ENCODE assay signal across 1 cellular context in the genomic region with DNA sequence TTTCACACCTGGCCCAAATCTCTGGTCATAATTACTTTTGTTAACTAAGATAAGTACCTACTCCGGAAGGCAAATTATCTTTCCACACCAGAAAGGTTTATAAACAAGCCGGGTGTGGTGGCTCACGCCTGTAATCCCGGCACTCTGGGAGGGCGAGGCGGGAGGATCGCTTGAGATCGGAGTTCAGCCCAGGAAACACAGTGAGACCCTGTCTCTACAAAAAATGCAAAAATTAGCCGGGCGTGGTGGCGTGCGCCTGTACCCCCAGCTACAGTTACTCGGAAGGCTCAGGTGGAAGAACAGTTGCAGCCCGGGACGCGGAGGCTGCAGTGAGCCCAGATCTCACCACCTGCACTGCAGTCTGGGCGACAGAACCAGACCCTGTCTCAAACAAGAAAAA.
TF ChIP-seq lines count a peak whose summit lies in the region.

No MANE protein-coding gene starts in this region.

TF ChIP-seq in HepG2, 621 proteins besides CTCF, POLR2A, EP300 and RAD21 (continued from another document and continues in another):
- TF ChIP-seq ZFYVE20 (CRISPR knock-in tag; IDR thresholded peaks at IDR 0.05; ENCODE audit: borderline replicate concordance, low read depth) (no peak), ZMYM2 (CRISPR knock-in tag; IDR thresholded peaks at IDR 0.05) (peak; percentile 51; the same call in 1 of the 2 replicates), ZNF292 (CRISPR knock-in tag; IDR thresholded peaks at IDR 0.05; ENCODE audit: borderline replicate concordance, low read depth) (peak; percentile 75; the same call in 1 of the 2 replicates), TCF7 (IDR thresholded peaks at IDR 0.05; ENCODE audit: low read depth) (no peak), ZNF558 (CRISPR knock-in tag; IDR thresholded peaks at IDR 0.05; ENCODE audit: borderline replicate concordance) (no peak), RFXANK (CRISPR knock-in tag; IDR thresholded peaks at IDR 0.05) (0 out of 2 replicates have a peak, but pooled peaks have one; percentile 48), HMG20A (CRISPR knock-in tag; IDR thresholded peaks at IDR 0.05; ENCODE audit: borderline replicate concordance) (no peak), ZNF724P (CRISPR knock-in tag; IDR thresholded peaks at IDR 0.05; ENCODE audit: borderline replicate concordance) (no peak), ZNF773 (CRISPR knock-in tag; IDR thresholded peaks at IDR 0.05; ENCODE audit: borderline replicate concordance) (no peak), ZNF614 (CRISPR knock-in tag; IDR thresholded peaks at IDR 0.05; ENCODE audit: borderline replicate concordance) (no peak; the same call in 1 of the 2 replicates), NCOA5 (CRISPR knock-in tag; IDR thresholded peaks at IDR 0.05) (no peak), ERF (CRISPR knock-in tag; IDR thresholded peaks at IDR 0.05) (0 out of 2 replicates have a peak, but pooled peaks have one; percentile 36), AGO1 (IDR thresholded peaks at IDR 0.05; ENCODE audit: low read depth, low read length, poor library complexity, severe bottlenecking) (no peak), GPN1 (CRISPR knock-in tag; IDR thresholded peaks at IDR 0.05; ENCODE audit: borderline replicate concordance) (no peak), KMT2B (CRISPR knock-in tag; IDR thresholded peaks at IDR 0.05) (peak; percentile 33; the same call in 1 of the 2 replicates), TOPORS (CRISPR knock-in tag; IDR thresholded peaks at IDR 0.05) (no peak), FOXC1 (CRISPR knock-in tag; IDR thresholded peaks at IDR 0.05; ENCODE audit: borderline replicate concordance) (no peak), ZNF557 (CRISPR knock-in tag; IDR thresholded peaks at IDR 0.05) (no peak), MIXL1 (CRISPR knock-in tag; IDR thresholded peaks at IDR 0.05) (no peak), CHD2 (IDR thresholded peaks at IDR 0.05; ENCODE audit: low read depth, low read length) (no peak), ZNF543 (CRISPR knock-in tag; IDR thresholded peaks at IDR 0.05) (0 out of 2 replicates have a peak, but pooled peaks have one; percentile 33), CBX5 (CRISPR knock-in tag; IDR thresholded peaks at IDR 0.05; ENCODE audit: borderline replicate concordance) (peak; percentile 47; the same call in 1 of the 2 replicates), POLR2AphosphoS5 (IDR thresholded peaks at IDR 0.05; ENCODE audit: low read depth, low read length) (no peak), ZNF354B (CRISPR knock-in tag; IDR thresholded peaks at IDR 0.05) (no peak), ZNF883 (CRISPR knock-in tag; IDR thresholded peaks at IDR 0.05; ENCODE audit: not compliant biosample characterization) (no peak), SNAI1 (CRISPR knock-in tag; IDR thresholded peaks at IDR 0.05; ENCODE audit: borderline replicate concordance) (no peak), ZNF367 (CRISPR knock-in tag; IDR thresholded peaks at IDR 0.05; ENCODE audit: borderline replicate concordance) (no peak), ZEB1 (IDR thresholded peaks at IDR 0.05; ENCODE audit: insufficient replicate concordance, low read depth) (peak; percentile 36), SALL2 (CRISPR knock-in tag; IDR thresholded peaks at IDR 0.05) (no peak), ZNF501 (CRISPR knock-in tag; IDR thresholded peaks at IDR 0.05) (0 out of 2 replicates have a peak, but pooled peaks have one; percentile 33), ZNF772 (CRISPR knock-in tag; IDR thresholded peaks at IDR 0.05) (no peak), TMF1 (CRISPR knock-in tag; IDR thresholded peaks at IDR 0.05; ENCODE audit: low read depth) (no peak), NFIB (CRISPR knock-in tag; IDR thresholded peaks at IDR 0.05; ENCODE audit: borderline replicate concordance) (no peak), FOXK1 (CRISPR knock-in tag; IDR thresholded peaks at IDR 0.05; ENCODE audit: borderline replicate concordance, low read depth) (peak; percentile 31; the same call in 1 of the 2 replicates), NR2F2 (IDR thresholded peaks at IDR 0.05; ENCODE audit: borderline replicate concordance, low read depth) (no peak; the same call in 1 of the 2 replicates)
- TF ChIP-seq, protein P1, sequence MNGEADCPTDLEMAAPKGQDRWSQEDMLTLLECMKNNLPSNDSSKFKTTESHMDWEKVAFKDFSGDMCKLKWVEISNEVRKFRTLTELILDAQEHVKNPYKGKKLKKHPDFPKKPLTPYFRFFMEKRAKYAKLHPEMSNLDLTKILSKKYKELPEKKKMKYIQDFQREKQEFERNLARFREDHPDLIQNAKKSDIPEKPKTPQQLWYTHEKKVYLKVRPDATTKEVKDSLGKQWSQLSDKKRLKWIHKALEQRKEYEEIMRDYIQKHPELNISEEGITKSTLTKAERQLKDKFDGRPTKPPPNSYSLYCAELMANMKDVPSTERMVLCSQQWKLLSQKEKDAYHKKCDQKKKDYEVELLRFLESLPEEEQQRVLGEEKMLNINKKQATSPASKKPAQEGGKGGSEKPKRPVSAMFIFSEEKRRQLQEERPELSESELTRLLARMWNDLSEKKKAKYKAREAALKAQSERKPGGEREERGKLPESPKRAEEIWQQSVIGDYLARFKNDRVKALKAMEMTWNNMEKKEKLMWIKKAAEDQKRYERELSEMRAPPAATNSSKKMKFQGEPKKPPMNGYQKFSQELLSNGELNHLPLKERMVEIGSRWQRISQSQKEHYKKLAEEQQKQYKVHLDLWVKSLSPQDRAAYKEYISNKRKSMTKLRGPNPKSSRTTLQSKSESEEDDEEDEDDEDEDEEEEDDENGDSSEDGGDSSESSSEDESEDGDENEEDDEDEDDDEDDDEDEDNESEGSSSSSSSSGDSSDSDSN (CRISPR knock-in tag; IDR thresholded peaks at IDR 0.05) = no peak
- TF ChIP-seq, protein P2, sequence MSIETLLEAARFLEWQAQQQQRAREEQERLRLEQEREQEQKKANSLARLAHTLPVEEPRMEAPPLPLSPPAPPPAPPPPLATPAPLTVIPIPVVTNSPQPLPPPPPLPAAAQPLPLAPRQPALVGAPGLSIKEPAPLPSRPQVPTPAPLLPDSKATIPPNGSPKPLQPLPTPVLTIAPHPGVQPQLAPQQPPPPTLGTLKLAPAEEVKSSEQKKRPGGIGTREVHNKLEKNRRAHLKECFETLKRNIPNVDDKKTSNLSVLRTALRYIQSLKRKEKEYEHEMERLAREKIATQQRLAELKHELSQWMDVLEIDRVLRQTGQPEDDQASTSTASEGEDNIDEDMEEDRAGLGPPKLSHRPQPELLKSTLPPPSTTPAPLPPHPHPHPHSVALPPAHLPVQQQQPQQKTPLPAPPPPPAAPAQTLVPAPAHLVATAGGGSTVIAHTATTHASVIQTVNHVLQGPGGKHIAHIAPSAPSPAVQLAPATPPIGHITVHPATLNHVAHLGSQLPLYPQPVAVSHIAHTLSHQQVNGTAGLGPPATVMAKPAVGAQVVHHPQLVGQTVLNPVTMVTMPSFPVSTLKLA (IDR thresholded peaks at IDR 0.05) = no peak
- TF ChIP-seq, protein P3, sequence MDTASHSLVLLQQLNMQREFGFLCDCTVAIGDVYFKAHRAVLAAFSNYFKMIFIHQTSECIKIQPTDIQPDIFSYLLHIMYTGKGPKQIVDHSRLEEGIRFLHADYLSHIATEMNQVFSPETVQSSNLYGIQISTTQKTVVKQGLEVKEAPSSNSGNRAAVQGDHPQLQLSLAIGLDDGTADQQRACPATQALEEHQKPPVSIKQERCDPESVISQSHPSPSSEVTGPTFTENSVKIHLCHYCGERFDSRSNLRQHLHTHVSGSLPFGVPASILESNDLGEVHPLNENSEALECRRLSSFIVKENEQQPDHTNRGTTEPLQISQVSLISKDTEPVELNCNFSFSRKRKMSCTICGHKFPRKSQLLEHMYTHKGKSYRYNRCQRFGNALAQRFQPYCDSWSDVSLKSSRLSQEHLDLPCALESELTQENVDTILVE (CRISPR knock-in tag; IDR thresholded peaks at IDR 0.05) = no peak
- TF ChIP-seq, protein P4, sequence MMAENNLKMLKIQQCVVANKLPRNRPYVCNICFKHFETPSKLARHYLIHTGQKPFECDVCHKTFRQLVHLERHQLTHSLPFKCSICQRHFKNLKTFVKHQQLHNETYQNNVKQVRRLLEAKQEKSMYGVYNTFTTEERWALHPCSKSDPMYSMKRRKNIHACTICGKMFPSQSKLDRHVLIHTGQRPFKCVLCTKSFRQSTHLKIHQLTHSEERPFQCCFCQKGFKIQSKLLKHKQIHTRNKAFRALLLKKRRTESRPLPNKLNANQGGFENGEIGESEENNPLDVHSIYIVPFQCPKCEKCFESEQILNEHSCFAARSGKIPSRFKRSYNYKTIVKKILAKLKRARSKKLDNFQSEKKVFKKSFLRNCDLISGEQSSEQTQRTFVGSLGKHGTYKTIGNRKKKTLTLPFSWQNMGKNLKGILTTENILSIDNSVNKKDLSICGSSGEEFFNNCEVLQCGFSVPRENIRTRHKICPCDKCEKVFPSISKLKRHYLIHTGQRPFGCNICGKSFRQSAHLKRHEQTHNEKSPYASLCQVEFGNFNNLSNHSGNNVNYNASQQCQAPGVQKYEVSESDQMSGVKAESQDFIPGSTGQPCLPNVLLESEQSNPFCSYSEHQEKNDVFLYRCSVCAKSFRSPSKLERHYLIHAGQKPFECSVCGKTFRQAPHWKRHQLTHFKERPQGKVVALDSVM (CRISPR knock-in tag; IDR thresholded peaks at IDR 0.05) = peak; percentile 67
- TF ChIP-seq, protein P5, sequence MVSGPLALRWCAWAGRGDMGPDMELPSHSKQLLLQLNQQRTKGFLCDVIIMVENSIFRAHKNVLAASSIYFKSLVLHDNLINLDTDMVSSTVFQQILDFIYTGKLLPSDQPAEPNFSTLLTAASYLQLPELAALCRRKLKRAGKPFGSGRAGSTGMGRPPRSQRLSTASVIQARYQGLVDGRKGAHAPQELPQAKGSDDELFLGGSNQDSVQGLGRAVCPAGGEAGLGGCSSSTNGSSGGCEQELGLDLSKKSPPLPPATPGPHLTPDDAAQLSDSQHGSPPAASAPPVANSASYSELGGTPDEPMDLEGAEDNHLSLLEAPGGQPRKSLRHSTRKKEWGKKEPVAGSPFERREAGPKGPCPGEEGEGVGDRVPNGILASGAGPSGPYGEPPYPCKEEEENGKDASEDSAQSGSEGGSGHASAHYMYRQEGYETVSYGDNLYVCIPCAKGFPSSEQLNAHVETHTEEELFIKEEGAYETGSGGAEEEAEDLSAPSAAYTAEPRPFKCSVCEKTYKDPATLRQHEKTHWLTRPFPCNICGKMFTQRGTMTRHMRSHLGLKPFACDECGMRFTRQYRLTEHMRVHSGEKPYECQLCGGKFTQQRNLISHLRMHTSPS (CRISPR knock-in tag; IDR thresholded peaks at IDR 0.05; ENCODE audit: low read depth) = no peak
- TF ChIP-seq, protein P6, sequence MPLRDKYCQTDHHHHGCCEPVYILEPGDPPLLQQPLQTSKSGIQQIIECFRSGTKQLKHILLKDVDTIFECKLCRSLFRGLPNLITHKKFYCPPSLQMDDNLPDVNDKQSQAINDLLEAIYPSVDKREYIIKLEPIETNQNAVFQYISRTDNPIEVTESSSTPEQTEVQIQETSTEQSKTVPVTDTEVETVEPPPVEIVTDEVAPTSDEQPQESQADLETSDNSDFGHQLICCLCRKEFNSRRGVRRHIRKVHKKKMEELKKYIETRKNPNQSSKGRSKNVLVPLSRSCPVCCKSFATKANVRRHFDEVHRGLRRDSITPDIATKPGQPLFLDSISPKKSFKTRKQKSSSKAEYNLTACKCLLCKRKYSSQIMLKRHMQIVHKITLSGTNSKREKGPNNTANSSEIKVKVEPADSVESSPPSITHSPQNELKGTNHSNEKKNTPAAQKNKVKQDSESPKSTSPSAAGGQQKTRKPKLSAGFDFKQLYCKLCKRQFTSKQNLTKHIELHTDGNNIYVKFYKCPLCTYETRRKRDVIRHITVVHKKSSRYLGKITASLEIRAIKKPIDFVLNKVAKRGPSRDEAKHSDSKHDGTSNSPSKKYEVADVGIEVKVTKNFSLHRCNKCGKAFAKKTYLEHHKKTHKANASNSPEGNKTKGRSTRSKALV (CRISPR knock-in tag; IDR thresholded peaks at IDR 0.05) = no peak
- TF ChIP-seq, protein P7, sequence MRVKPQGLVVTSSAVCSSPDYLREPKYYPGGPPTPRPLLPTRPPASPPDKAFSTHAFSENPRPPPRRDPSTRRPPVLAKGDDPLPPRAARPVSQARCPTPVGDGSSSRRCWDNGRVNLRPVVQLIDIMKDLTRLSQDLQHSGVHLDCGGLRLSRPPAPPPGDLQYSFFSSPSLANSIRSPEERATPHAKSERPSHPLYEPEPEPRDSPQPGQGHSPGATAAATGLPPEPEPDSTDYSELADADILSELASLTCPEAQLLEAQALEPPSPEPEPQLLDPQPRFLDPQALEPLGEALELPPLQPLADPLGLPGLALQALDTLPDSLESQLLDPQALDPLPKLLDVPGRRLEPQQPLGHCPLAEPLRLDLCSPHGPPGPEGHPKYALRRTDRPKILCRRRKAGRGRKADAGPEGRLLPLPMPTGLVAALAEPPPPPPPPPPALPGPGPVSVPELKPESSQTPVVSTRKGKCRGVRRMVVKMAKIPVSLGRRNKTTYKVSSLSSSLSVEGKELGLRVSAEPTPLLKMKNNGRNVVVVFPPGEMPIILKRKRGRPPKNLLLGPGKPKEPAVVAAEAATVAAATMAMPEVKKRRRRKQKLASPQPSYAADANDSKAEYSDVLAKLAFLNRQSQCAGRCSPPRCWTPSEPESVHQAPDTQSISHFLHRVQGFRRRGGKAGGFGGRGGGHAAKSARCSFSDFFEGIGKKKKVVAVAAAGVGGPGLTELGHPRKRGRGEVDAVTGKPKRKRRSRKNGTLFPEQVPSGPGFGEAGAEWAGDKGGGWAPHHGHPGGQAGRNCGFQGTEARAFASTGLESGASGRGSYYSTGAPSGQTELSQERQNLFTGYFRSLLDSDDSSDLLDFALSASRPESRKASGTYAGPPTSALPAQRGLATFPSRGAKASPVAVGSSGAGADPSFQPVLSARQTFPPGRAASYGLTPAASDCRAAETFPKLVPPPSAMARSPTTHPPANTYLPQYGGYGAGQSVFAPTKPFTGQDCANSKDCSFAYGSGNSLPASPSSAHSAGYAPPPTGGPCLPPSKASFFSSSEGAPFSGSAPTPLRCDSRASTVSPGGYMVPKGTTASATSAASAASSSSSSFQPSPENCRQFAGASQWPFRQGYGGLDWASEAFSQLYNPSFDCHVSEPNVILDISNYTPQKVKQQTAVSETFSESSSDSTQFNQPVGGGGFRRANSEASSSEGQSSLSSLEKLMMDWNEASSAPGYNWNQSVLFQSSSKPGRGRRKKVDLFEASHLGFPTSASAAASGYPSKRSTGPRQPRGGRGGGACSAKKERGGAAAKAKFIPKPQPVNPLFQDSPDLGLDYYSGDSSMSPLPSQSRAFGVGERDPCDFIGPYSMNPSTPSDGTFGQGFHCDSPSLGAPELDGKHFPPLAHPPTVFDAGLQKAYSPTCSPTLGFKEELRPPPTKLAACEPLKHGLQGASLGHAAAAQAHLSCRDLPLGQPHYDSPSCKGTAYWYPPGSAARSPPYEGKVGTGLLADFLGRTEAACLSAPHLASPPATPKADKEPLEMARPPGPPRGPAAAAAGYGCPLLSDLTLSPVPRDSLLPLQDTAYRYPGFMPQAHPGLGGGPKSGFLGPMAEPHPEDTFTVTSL (CRISPR knock-in tag; IDR thresholded peaks at IDR 0.05; ENCODE audit: borderline replicate concordance) = no peak
- TF ChIP-seq, protein P8, sequence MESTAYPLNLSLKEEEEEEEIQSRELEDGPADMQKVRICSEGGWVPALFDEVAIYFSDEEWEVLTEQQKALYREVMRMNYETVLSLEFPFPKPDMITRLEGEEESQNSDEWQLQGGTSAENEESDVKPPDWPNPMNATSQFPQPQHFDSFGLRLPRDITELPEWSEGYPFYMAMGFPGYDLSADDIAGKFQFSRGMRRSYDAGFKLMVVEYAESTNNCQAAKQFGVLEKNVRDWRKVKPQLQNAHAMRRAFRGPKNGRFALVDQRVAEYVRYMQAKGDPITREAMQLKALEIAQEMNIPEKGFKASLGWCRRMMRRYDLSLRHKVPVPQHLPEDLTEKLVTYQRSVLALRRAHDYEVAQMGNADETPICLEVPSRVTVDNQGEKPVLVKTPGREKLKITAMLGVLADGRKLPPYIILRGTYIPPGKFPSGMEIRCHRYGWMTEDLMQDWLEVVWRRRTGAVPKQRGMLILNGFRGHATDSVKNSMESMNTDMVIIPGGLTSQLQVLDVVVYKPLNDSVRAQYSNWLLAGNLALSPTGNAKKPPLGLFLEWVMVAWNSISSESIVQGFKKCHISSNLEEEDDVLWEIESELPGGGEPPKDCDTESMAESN (CRISPR knock-in tag; conservative IDR thresholded peaks at IDR 0.05) = no peak
